In genomic region chr2:220940646-220941045, GRCh38 we compare ENCODE assay signal across 29 cellular contexts.
"Had no signal": no experiment of that assay in that cellular context is flagged by ENCODE, and none has a peak within 500 bp of the region (broad histone marks: within the 10 kb centered on the region; RNA-seq: fewer than 3 reads in every experiment).

No MANE protein-coding gene starts in this region.

- H3K27ac ChIP-seq: heart right ventricle, hepatocyte, left lung, lower lobe of right lung, neutrophil, ovary, skin epidermis, suprapubic skin, thoracic aorta, tibial nerve, upper lobe of left lung had no signal

- H3K4me3 ChIP-seq: heart right ventricle, hepatocyte, left lung, lower lobe of right lung, ovary, skin epidermis, suprapubic skin, thoracic aorta, tibial nerve, upper lobe of left lung had no signal

- H3K4me1 ChIP-seq: left lung, lower lobe of right lung, suprapubic skin, tibial nerve, upper lobe of left lung had no signal

- H3K9me3 Mint-ChIP-seq: neural crest cell; stimulated activated effector memory CD8-positive, alpha-beta T cell treated with anti-CD3 and anti-CD28 coated beads, Interleukin-12 subunit alpha, Interleukin-12 subunit beta, amount 100 ng/mL, for 72 hours; stimulated activated naive CD8-positive, alpha-beta T cell treated with anti-CD3 and anti-CD28 coated beads, Interleukin-15, Interleukin-2, amounts not matched to agents 100 ng/mL and 50 ng/mL, for 24 hours had no signal

- H3K79me2 ChIP-seq: hepatocyte had no signal

- ATAC-seq: left colon; left lung; lower lobe of right lung; naive thymus-derived CD8-positive, alpha-beta T cell; sciatic nerve; stimulated activated effector memory CD8-positive, alpha-beta T cell treated with anti-CD3 and anti-CD28 coated beads, Interleukin-12 subunit alpha, Interleukin-12 subunit beta, amount 100 ng/mL, for 72 hours had no signal

- H3K27me3 ChIP-seq: heart right ventricle, hepatocyte, left lung, neutrophil, ovary, suprapubic skin, tibial nerve, upper lobe of left lung had no signal

- H3K27me3 Mint-ChIP-seq: naive thymus-derived CD8-positive, alpha-beta T cell; progenitor cell of endocrine pancreas had no signal

- H3K27ac Mint-ChIP-seq: naive thymus-derived CD8-positive, alpha-beta T cell; nephron; progenitor cell of endocrine pancreas; stimulated activated effector memory CD8-positive, alpha-beta T cell treated with anti-CD3 and anti-CD28 coated beads, Interleukin-12 subunit alpha, Interleukin-12 subunit beta, amount 100 ng/mL, for 72 hours; stimulated activated naive CD8-positive, alpha-beta T cell treated with anti-CD3 and anti-CD28 coated beads, Interleukin-15, Interleukin-2, amounts not matched to agents 100 ng/mL and 50 ng/mL, for 24 hours had no signal

- H2AFZ ChIP-seq: hepatocyte had no signal

- H3K4me1 Mint-ChIP-seq: naive thymus-derived CD8-positive, alpha-beta T cell had no signal

- H3K36me3 ChIP-seq: heart right ventricle, left lung, lower lobe of right lung, neutrophil, ovary, suprapubic skin, thoracic aorta, tibial nerve, upper lobe of left lung had no signal

- FAIRE-seq: keratinocyte had no signal

- H3K4me2 ChIP-seq: hepatocyte had no signal

- H3K36me3 Mint-ChIP-seq: naive thymus-derived CD8-positive, alpha-beta T cell; stimulated activated effector memory CD8-positive, alpha-beta T cell treated with anti-CD3 and anti-CD28 coated beads, Interleukin-12 subunit alpha, Interleukin-12 subunit beta, amount 100 ng/mL, for 72 hours had no signal

- H3K4me3 Mint-ChIP-seq: naive thymus-derived CD8-positive, alpha-beta T cell; nephron; neural crest cell; stimulated activated effector memory CD8-positive, alpha-beta T cell treated with anti-CD3 and anti-CD28 coated beads, Interleukin-12 subunit alpha, Interleukin-12 subunit beta, amount 100 ng/mL, for 72 hours; stimulated activated naive CD8-positive, alpha-beta T cell treated with anti-CD3 and anti-CD28 coated beads, Interleukin-15, Interleukin-2, amounts not matched to agents 100 ng/mL and 50 ng/mL, for 24 hours had no signal

- DNase-seq: heart right ventricle; kidney glomerular epithelial cell; left colon; left lung; lower lobe of right lung; mammary epithelial cell; mesenchymal stem cell; naive thymus-derived CD8-positive, alpha-beta T cell; occipital lobe; ovary; stimulated activated CD4-positive, alpha-beta T cell treated with anti-CD3 and anti-CD28 coated beads, Interleukin-12 subunit alpha, Interleukin-12 subunit beta, amount 100 ng/mL, for 4 hours; stimulated activated CD4-positive, alpha-beta T cell treated with anti-CD3 and anti-CD28 coated beads, Interleukin-15, amount 100 ng/mL, for 24 hours; stimulated activated CD4-positive, alpha-beta T cell treated with anti-CD3 and anti-CD28 coated beads, Interleukin-2, amount 100 ng/mL, for 24 hours; stimulated activated CD4-positive, alpha-beta T cell treated with anti-CD3 and anti-CD28 coated beads, Interleukin-4, amount 100 ng/mL, for 24 hours; stimulated activated naive CD4-positive, alpha-beta T cell had no signal

- H3K9me3 ChIP-seq: heart right ventricle, left lung, lower lobe of right lung, neutrophil, ovary, suprapubic skin, thoracic aorta, tibial nerve, upper lobe of left lung had no signal
